1 cellular context compared by ENCODE assay signal in the genomic region with DNA sequence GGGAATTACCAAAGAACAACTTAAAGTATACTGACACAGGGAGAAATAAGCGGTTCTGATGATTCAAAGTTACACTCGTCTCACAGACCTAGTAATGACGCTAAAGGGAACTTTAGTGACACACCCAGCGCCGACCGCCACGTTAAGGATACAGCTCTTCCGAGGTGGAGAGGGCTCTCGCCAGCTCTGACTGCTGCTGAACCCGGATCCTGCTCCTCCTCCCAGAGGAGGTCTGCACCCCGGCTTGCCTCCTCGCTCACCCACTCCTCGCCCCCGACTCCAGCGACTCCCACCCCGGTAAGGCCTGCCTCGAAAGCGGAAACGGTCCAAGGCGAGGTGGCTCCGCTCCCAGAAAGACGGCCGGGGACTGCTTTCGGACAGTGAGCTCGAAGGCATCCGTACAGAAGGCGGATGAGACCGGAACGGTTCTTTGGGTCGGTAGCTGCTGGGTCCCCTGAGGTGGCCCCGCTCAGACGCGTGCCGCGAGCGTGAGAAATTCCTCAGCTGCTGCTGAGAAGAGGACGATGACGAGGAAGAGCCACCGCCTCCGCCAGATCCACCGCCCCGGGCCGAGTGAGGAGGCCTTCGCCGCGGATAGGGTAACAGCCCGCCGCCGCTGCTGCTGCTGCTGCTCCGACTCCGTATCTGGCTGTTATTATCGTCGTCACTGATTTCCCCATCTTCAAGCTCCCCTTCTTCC.
TF ChIP-seq lines count a peak whose summit lies in the region.

No MANE protein-coding gene starts in this region.

TF ChIP-seq in K562, 482 proteins besides CTCF, POLR2A, EP300 and RAD21 (continued from another document and continues in another):
- TF ChIP-seq, protein P1, sequence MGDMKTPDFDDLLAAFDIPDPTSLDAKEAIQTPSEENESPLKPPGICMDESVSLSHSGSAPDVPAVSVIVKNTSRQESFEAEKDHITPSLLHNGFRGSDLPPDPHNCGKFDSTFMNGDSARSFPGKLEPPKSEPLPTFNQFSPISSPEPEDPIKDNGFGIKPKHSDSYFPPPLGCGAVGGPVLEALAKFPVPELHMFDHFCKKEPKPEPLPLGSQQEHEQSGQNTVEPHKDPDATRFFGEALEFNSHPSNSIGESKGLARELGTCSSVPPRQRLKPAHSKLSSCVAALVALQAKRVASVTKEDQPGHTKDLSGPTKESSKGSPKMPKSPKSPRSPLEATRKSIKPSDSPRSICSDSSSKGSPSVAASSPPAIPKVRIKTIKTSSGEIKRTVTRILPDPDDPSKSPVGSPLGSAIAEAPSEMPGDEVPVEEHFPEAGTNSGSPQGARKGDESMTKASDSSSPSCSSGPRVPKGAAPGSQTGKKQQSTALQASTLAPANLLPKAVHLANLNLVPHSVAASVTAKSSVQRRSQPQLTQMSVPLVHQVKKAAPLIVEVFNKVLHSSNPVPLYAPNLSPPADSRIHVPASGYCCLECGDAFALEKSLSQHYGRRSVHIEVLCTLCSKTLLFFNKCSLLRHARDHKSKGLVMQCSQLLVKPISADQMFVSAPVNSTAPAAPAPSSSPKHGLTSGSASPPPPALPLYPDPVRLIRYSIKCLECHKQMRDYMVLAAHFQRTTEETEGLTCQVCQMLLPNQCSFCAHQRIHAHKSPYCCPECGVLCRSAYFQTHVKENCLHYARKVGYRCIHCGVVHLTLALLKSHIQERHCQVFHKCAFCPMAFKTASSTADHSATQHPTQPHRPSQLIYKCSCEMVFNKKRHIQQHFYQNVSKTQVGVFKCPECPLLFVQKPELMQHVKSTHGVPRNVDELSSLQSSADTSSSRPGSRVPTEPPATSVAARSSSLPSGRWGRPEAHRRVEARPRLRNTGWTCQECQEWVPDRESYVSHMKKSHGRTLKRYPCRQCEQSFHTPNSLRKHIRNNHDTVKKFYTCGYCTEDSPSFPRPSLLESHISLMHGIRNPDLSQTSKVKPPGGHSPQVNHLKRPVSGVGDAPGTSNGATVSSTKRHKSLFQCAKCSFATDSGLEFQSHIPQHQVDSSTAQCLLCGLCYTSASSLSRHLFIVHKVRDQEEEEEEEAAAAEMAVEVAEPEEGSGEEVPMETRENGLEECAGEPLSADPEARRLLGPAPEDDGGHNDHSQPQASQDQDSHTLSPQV (IDR thresholded peaks at IDR 0.05), result no peak
- TF ChIP-seq HCFC1 (IDR thresholded peaks at IDR 0.05; ENCODE audit: low read depth, low read length), result no peak
- TF ChIP-seq ZNF232 (CRISPR knock-in tag; IDR thresholded peaks at IDR 0.05), result no peak
- TF ChIP-seq ZNF696 (CRISPR knock-in tag; conservative IDR thresholded peaks at IDR 0.05), result no peak
- TF ChIP-seq SP2 (IDR thresholded peaks at IDR 0.05; ENCODE audit: extremely low read depth, low read depth, low read length, poor library complexity, severe bottlenecking), result no peak
- TF ChIP-seq GTF2E2 (tag; IDR thresholded peaks at IDR 0.05), result no peak
- TF ChIP-seq WHSC1 (IDR thresholded peaks at IDR 0.05; ENCODE audit: low read length), result no peak
- TF ChIP-seq, protein P2, sequence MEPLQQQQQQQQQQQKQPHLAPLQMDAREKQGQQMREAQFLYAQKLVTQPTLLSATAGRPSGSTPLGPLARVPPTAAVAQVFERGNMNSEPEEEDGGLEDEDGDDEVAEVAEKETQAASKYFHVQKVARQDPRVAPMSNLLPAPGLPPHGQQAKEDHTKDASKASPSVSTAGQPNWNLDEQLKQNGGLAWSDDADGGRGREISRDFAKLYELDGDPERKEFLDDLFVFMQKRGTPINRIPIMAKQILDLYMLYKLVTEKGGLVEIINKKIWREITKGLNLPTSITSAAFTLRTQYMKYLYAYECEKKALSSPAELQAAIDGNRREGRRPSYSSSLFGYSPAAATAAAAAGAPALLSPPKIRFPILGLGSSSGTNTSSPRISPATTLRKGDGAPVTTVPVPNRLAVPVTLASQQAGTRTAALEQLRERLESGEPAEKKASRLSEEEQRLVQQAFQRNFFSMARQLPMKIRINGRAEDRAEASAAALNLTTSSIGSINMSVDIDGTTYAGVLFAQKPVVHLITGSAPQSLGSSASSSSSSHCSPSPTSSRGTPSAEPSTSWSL (CRISPR knock-in tag; IDR thresholded peaks at IDR 0.05; ENCODE audit: borderline replicate concordance), result no peak
- TF ChIP-seq RB1 (IDR thresholded peaks at IDR 0.05; ENCODE audit: low read depth), result no peak
- TF ChIP-seq, protein P3, sequence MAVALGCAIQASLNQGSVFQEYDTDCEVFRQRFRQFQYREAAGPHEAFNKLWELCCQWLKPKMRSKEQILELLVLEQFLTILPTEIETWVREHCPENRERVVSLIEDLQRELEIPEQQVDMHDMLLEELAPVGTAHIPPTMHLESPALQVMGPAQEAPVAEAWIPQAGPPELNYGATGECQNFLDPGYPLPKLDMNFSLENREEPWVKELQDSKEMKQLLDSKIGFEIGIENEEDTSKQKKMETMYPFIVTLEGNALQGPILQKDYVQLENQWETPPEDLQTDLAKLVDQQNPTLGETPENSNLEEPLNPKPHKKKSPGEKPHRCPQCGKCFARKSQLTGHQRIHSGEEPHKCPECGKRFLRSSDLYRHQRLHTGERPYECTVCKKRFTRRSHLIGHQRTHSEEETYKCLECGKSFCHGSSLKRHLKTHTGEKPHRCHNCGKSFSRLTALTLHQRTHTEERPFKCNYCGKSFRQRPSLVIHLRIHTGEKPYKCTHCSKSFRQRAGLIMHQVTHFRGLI (CRISPR knock-in tag; IDR thresholded peaks at IDR 0.05), result no peak
- no peak for TF ChIP-seq KDM1A (IDR thresholded peaks at IDR 0.05)
- no peak for TF ChIP-seq TAL1 (IDR thresholded peaks at IDR 0.05)
- TF ChIP-seq, protein P4, sequence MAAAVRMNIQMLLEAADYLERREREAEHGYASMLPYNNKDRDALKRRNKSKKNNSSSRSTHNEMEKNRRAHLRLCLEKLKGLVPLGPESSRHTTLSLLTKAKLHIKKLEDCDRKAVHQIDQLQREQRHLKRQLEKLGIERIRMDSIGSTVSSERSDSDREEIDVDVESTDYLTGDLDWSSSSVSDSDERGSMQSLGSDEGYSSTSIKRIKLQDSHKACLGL (CRISPR knock-in tag; IDR thresholded peaks at IDR 0.05; ENCODE audit: borderline replicate concordance, poor library complexity, severe bottlenecking), result no peak
- no peak for TF ChIP-seq NCOA4 (IDR thresholded peaks at IDR 0.05; ENCODE audit: partially characterized antibody)
- TF ChIP-seq TRIM24 (IDR thresholded peaks at IDR 0.05), result no peak
- no peak for TF ChIP-seq ZNF77 (CRISPR knock-in tag; IDR thresholded peaks at IDR 0.05)
- TF ChIP-seq E2F3 (CRISPR knock-in tag; IDR thresholded peaks at IDR 0.05), result no peak
- no peak for TF ChIP-seq HOXB6 (CRISPR knock-in tag; IDR thresholded peaks at IDR 0.05; ENCODE audit: borderline replicate concordance)
- TF ChIP-seq CCNT2 (IDR thresholded peaks at IDR 0.05; ENCODE audit: borderline replicate concordance, extremely low read depth, insufficient read length, low read depth, low read length), result no peak
- no peak for TF ChIP-seq HMG20B (CRISPR knock-in tag; IDR thresholded peaks at IDR 0.05)
- TF ChIP-seq, protein P5, sequence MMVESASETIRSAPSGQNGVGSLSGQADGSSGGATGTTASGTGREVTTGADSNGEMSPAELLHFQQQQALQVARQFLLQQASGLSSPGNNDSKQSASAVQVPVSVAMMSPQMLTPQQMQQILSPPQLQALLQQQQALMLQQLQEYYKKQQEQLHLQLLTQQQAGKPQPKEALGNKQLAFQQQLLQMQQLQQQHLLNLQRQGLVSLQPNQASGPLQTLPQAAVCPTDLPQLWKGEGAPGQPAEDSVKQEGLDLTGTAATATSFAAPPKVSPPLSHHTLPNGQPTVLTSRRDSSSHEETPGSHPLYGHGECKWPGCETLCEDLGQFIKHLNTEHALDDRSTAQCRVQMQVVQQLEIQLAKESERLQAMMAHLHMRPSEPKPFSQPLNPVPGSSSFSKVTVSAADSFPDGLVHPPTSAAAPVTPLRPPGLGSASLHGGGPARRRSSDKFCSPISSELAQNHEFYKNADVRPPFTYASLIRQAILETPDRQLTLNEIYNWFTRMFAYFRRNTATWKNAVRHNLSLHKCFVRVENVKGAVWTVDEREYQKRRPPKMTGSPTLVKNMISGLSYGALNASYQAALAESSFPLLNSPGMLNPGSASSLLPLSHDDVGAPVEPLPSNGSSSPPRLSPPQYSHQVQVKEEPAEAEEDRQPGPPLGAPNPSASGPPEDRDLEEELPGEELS (CRISPR knock-in tag; IDR thresholded peaks at IDR 0.05; ENCODE audit: borderline replicate concordance), result no peak
- TF ChIP-seq, protein P6, sequence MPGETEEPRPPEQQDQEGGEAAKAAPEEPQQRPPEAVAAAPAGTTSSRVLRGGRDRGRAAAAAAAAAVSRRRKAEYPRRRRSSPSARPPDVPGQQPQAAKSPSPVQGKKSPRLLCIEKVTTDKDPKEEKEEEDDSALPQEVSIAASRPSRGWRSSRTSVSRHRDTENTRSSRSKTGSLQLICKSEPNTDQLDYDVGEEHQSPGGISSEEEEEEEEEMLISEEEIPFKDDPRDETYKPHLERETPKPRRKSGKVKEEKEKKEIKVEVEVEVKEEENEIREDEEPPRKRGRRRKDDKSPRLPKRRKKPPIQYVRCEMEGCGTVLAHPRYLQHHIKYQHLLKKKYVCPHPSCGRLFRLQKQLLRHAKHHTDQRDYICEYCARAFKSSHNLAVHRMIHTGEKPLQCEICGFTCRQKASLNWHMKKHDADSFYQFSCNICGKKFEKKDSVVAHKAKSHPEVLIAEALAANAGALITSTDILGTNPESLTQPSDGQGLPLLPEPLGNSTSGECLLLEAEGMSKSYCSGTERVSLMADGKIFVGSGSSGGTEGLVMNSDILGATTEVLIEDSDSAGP (CRISPR knock-in tag; IDR thresholded peaks at IDR 0.05), result no peak
- no peak for TF ChIP-seq STAG1 (CRISPR knock-in tag; IDR thresholded peaks at IDR 0.05; ENCODE audit: borderline replicate concordance)
- TF ChIP-seq NCOR1 (IDR thresholded peaks at IDR 0.05), result no peak
- no peak for TF ChIP-seq HDAC6 (IDR thresholded peaks at IDR 0.05; ENCODE audit: low read depth, low read length)
- TF ChIP-seq OTX1 (CRISPR knock-in tag; IDR thresholded peaks at IDR 0.05), result no peak
- peak; percentile 67; the same call in 1 of the 2 replicates for TF ChIP-seq KAT7 (CRISPR knock-in tag; IDR thresholded peaks at IDR 0.05; ENCODE audit: borderline replicate concordance)
- TF ChIP-seq MCM2 (IDR thresholded peaks at IDR 0.05; ENCODE audit: low read depth), result no peak
- peak in 2 of 3 experiments; percentile 17 to 29 for TF ChIP-seq YY1 (IDR thresholded peaks at IDR 0.05; ENCODE audit: borderline replicate concordance in 1 of 3, control insufficient read depth in 1 of 3, extremely low read depth in 1 of 3, insufficient read depth in 3 of 3, insufficient read length in 1 of 3, insufficient replicate concordance in 2 of 3, low read depth in 1 of 3, low read length in 2 of 3)
- no peak for TF ChIP-seq ZNF23 (CRISPR knock-in tag; IDR thresholded peaks at IDR 0.05)
- no peak for TF ChIP-seq TAF7 (tag; IDR thresholded peaks at IDR 0.05)
- peak; percentile 75 for TF ChIP-seq ZFX (CRISPR knock-in tag; IDR thresholded peaks at IDR 0.05)
- TF ChIP-seq SRSF9 (IDR thresholded peaks at IDR 0.05; ENCODE audit: borderline replicate concordance, low read depth, low read length), result no peak
- TF ChIP-seq ETS2 (tag; IDR thresholded peaks at IDR 0.05; ENCODE audit: borderline replicate concordance, poor library complexity, severe bottlenecking), result no peak
- no peak for TF ChIP-seq POLR2G (IDR thresholded peaks at IDR 0.05; ENCODE audit: low read depth, low read length)
- TF ChIP-seq PCBP1 (IDR thresholded peaks at IDR 0.05; ENCODE audit: low read depth, low read length, poor library complexity, severe bottlenecking), result peak; percentile 43
- no peak for TF ChIP-seq TAF9B (IDR thresholded peaks at IDR 0.05; ENCODE audit: partially characterized antibody)
- TF ChIP-seq SIRT6 (IDR thresholded peaks at IDR 0.05; ENCODE audit: low read depth, low read length), result no peak
